In genomic region chr2:10179422-10179821, GRCh38 we compare ENCODE assay signal across 16 cellular contexts.
"Had no signal": no experiment of that assay in that cellular context is flagged by ENCODE, and none has a peak within 500 bp of the region (broad histone marks: within the 10 kb centered on the region; RNA-seq: fewer than 3 reads in every experiment).

No MANE protein-coding gene starts in this region.

- H3K27ac ChIP-seq: cardiac muscle cell, foreskin keratinocyte, left lung, spleen, thoracic aorta, upper lobe of right lung had no signal

- DNase-seq: activated CD4-positive, alpha-beta T cell treated with anti-CD3 and anti-CD28 coated beads, Interleukin-2, amount 10 ng/mL, durations not matched to agents 7 days and 5 days; activated CD8-positive, alpha-beta T cell treated with anti-CD3 and anti-CD28 coated beads, Interleukin-2, amount 10 ng/mL, durations not matched to agents 7 days and 5 days; activated gamma-delta T cell; anterior cingulate cortex; foreskin keratinocyte; kidney glomerular epithelial cell; left lung; mammary epithelial cell; stimulated activated CD4-positive, alpha-beta T cell treated with anti-CD3 and anti-CD28 coated beads, Interleukin-4, amount 100 ng/mL, for 1 hour; stimulated activated naive CD4-positive, alpha-beta T cell treated with Interleukin-2 at 50 U/mL for 16 hours; upper lobe of right lung had no signal

- ATAC-seq: activated CD4-positive, CD25-positive, alpha-beta regulatory T cell treated with anti-CD3 and anti-CD28 coated beads, Interleukin-2, amount 50 U/mL, for 24 hours; activated CD8-positive, alpha-beta T cell treated with anti-CD3 and anti-CD28 coated beads, Interleukin-2, amount 10 ng/mL, durations not matched to agents 7 days and 5 days; foreskin keratinocyte; left lung; naive thymus-derived CD8-positive, alpha-beta T cell; upper lobe of right lung had no signal

- H3K36me3 ChIP-seq: cardiac muscle cell, left lung, thoracic aorta, upper lobe of right lung had no signal

- H3K4me1 ChIP-seq: foreskin keratinocyte, left lung, spleen, upper lobe of right lung had no signal

- H3K4me3 ChIP-seq: cardiac muscle cell, left lung, spleen, thoracic aorta, upper lobe of right lung had no signal

- H3K9me3 ChIP-seq: left lung, thoracic aorta, upper lobe of right lung had no signal

- H3K27me3 ChIP-seq: cardiac muscle cell, foreskin keratinocyte, left lung, spleen, upper lobe of right lung had no signal
